ENCODE assay signal across 15 cellular contexts in the genomic region with DNA sequence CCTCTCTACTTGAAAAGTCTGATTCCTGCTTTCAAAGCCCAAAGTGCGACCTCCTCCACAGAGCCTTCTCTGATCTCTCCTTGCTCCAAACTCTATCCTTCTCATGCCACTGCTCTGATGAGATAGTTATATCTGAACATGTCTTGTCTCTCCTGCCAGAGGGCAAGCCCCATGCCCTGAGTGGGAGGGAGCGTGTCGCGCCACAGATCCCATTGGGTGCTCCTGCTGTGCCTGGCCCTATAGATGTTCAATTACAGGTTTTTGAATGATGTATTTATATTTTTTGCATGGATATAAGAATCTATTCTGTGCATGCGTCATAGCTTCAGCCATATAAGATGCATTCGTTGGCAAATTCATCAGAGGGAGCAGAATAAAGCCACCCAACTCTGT. TPM values are rescaled to one million over a fixed set of nuclear protein-coding genes. Genes with fewer than 3 reads are reported as not detected.
DNase-seq lines count a peak whose midpoint lies in the region; ATAC-seq and TF ChIP-seq lines count a peak whose summit lies in the region.
"Had no signal": no experiment of that assay in that cellular context is flagged by ENCODE, and none has a peak within 500 bp of the region (broad histone marks: within the 10 kb centered on the region; RNA-seq: fewer than 3 reads in every experiment).

No MANE protein-coding gene starts in this region.

- no peak for TF ChIP-seq EP300 in sigmoid colon (IDR thresholded peaks at IDR 0.05)

- TF ChIP-seq POLR2A in sigmoid colon (IDR thresholded peaks at IDR 0.05) = no peak

- ATAC-seq in GM23338 (no peak), HG03520 (IDR thresholded peaks at IDR 0.05; ENCODE audit: unreplicated experiment) (no peak), mucosa of descending colon (no peak)
- ATAC-seq: activated naive CD8-positive, alpha-beta T cell treated with anti-CD3 and anti-CD28 coated beads, Interleukin-2, amount 50 U/mL, for 24 hours; natural killer cell treated with Interleukin-12 subunit alpha and Interleukin-12 subunit beta and Interleukin-15 and Interleukin-18, amount 100 ng/mL, for 72 hours had no signal

- H3K27me3 ChIP-seq in GM23338 (ENCODE audit: insufficient read depth) = no peaks in the 10 kb centered on the region
- H3K27me3 ChIP-seq in ascending aorta = no peaks in the 10 kb centered on the region
- H3K27me3 ChIP-seq in hepatocyte = no peaks in the 10 kb centered on the region
- no peaks in the 10 kb centered on the region for H3K27me3 ChIP-seq in sigmoid colon
- peaks cover 15% of the 10 kb centered on the region; the same call in 1 of the 2 replicates for H3K27me3 ChIP-seq in SJCRH30

- no peaks in the 10 kb centered on the region for H3K9me3 Mint-ChIP-seq in GM23338
- H3K9me3 Mint-ChIP-seq: activated naive CD8-positive, alpha-beta T cell treated with anti-CD3 and anti-CD28 coated beads, Interleukin-2, amount 50 U/mL, for 24 hours; activated T-helper 2 cell treated with anti-CD3 and anti-CD28 coated beads, Interferon-gamma antibody, Interleukin-2, Interleukin-4, amounts not matched to agents 10 μg/mL and 5 μg/mL and 100 μg/mL, durations not matched to agents 14 hours and 24 hours and 36 hours; memory B cell; natural killer cell treated with Interleukin-12 subunit alpha and Interleukin-12 subunit beta and Interleukin-15 and Interleukin-18, amount 100 ng/mL, for 72 hours had no signal

- 90% methylated on average over 6 of the region's 6 CpGs for WGBS in hepatocyte (ENCODE audit: low lambda C conversion rate, missing lambda C conversion rate)
- 92 to 96% methylated on average over 6 of the region's 6 CpGs for WGBS in sigmoid colon, 2 donors

- H3K9me3 ChIP-seq in ascending aorta (no peaks in the 10 kb centered on the region), hepatocyte (ENCODE audit: low read depth) (no peaks in the 10 kb centered on the region), sigmoid colon (no peaks in the 10 kb centered on the region), SJCRH30 (replicated peaks) (no peaks in the 10 kb centered on the region), mucosa of descending colon (no peaks in the 10 kb centered on the region)
- H3K9me3 ChIP-seq: heart left ventricle had no signal

- H4K20me1 ChIP-seq in GM23338 (replicated peaks; ENCODE audit: insufficient read depth) (no peaks in the 10 kb centered on the region), hepatocyte (ENCODE audit: insufficient read depth, poor library complexity, severe bottlenecking) (no peaks in the 10 kb centered on the region)

- H3K79me2 ChIP-seq in GM23338 (replicated peaks; ENCODE audit: insufficient read depth) (no peaks in the 10 kb centered on the region), hepatocyte (no peaks in the 10 kb centered on the region)

- H3K27me3 Mint-ChIP-seq in GM23338 (ENCODE audit: insufficient read depth, low read depth, poor library complexity) = peaks cover 27% of the 10 kb centered on the region

- no peak overlapping the region for H3K4me3 Mint-ChIP-seq in GM23338
- H3K4me3 Mint-ChIP-seq: activated naive CD8-positive, alpha-beta T cell treated with anti-CD3 and anti-CD28 coated beads, Interleukin-2, amount 50 U/mL, for 24 hours; memory B cell; natural killer cell treated with Interleukin-12 subunit alpha and Interleukin-12 subunit beta and Interleukin-15 and Interleukin-18, amount 100 ng/mL, for 72 hours had no signal

- peaks cover 58% of the 10 kb centered on the region for H3K4me1 Mint-ChIP-seq in GM23338
- H3K4me1 Mint-ChIP-seq: activated naive CD8-positive, alpha-beta T cell treated with anti-CD3 and anti-CD28 coated beads, Interleukin-2, amount 50 U/mL, for 24 hours had no signal

- intact Hi-C loops in ascending aorta (cut with DNase I) (no loop called here), sigmoid colon (cut with DNase I) (no loop called here), mucosa of descending colon (cut with DNase I, micrococcal nuclease) (no loop called here)

- H3K36me3 Mint-ChIP-seq in GM23338 (ENCODE audit: low read depth) = no peaks in the 10 kb centered on the region
- H3K36me3 Mint-ChIP-seq: memory B cell; natural killer cell treated with Interleukin-12 subunit alpha and Interleukin-12 subunit beta and Interleukin-15 and Interleukin-18, amount 100 ng/mL, for 72 hours had no signal

- peaks cover 30% of the 10 kb centered on the region for H3K4me1 ChIP-seq in GM23338 (ENCODE audit: insufficient read depth)
- H3K4me1 ChIP-seq in ascending aorta = peaks cover 7 to 11% of the 10 kb centered on the region in 2 donors
- H3K4me1 ChIP-seq in hepatocyte (ENCODE audit: insufficient read depth) = peaks cover 8% of the 10 kb centered on the region
- peaks cover 0 to 28% (median 11%) of the 10 kb centered on the region in 4 donors for H3K4me1 ChIP-seq in sigmoid colon
- H3K4me1 ChIP-seq in SJCRH30 = no peaks in the 10 kb centered on the region
- H3K4me1 ChIP-seq in mucosa of descending colon (ENCODE audit: low read depth) = no peaks in the 10 kb centered on the region

- H3K9me2 ChIP-seq in GM23338 (ENCODE audit: insufficient read depth) (no peaks in the 10 kb centered on the region), hepatocyte (replicated peaks; ENCODE audit: insufficient read depth) (no peaks in the 10 kb centered on the region)

- TF ChIP-seq CTCF in GM23338 (conservative IDR thresholded peaks at IDR 0.05; ENCODE audit: low read depth in 2 of 2) = no peak
- no peak for TF ChIP-seq CTCF in ascending aorta (IDR thresholded peaks at IDR 0.05)
- no peak for TF ChIP-seq CTCF in hepatocyte (IDR thresholded peaks at IDR 0.05; ENCODE audit: poor library complexity)
- no peak for TF ChIP-seq CTCF in sigmoid colon (IDR thresholded peaks at IDR 0.05)
- TF ChIP-seq CTCF in mucosa of descending colon (IDR thresholded peaks at IDR 0.05) = no peak

- H3K36me3 ChIP-seq in GM23338 (ENCODE audit: insufficient read depth) (no peaks in the 10 kb centered on the region), ascending aorta (no peaks in the 10 kb centered on the region), hepatocyte (replicated peaks; ENCODE audit: insufficient read depth, low read depth) (no peaks in the 10 kb centered on the region), sigmoid colon (no peaks in the 10 kb centered on the region), SJCRH30 (no peaks in the 10 kb centered on the region), mucosa of descending colon (ENCODE audit: low read depth) (no peaks in the 10 kb centered on the region)
- H3K36me3 ChIP-seq: heart left ventricle had no signal

- H3K4me3 ChIP-seq in GM23338 (no peak overlapping the region), ascending aorta (no peak overlapping the region), hepatocyte (no peak overlapping the region), sigmoid colon (no peak overlapping the region), SJCRH30 (no peak overlapping the region), mucosa of descending colon (no peak overlapping the region)
- H3K4me3 ChIP-seq: heart left ventricle had no signal

- H3K4me2 ChIP-seq in GM23338 (peak overlapping the region; percentile 73), hepatocyte (no peak overlapping the region)

- DNase-seq in GM23338 (ENCODE audit: low spot score) (no peak), ascending aorta (ENCODE audit: low spot score in 2 of 2) (no peak), hepatocyte (ENCODE audit: low spot score) (no peak), sigmoid colon (no peak), SJCRH30 (no peak), NCI-H1417 (lab: John Stamatoyannopoulos, UW) (no peak), mucosa of descending colon (no peak)
- DNase-seq: activated CD4-positive, alpha-beta T cell treated with anti-CD3 and anti-CD28 coated beads for 4 hours; activated naive CD8-positive, alpha-beta T cell treated with anti-CD3 and anti-CD28 coated beads, Interleukin-2, amount 50 U/mL, for 24 hours; DND-41 had no signal

- no peak overlapping the region for H2AFZ ChIP-seq in GM23338
- no peak overlapping the region for H2AFZ ChIP-seq in hepatocyte

- no peak overlapping the region for H3K27ac ChIP-seq in GM23338 (ENCODE audit: low read depth)
- peak overlapping the region; percentile 39 to 51 for H3K27ac ChIP-seq in ascending aorta
- H3K27ac ChIP-seq in hepatocyte = peak overlapping the region; percentile 53
- H3K27ac ChIP-seq in sigmoid colon = peak overlapping the region; percentile 9 to 56 (median 33)
- no peak overlapping the region for H3K27ac ChIP-seq in SJCRH30

- no peaks in the 10 kb centered on the region for H3F3A ChIP-seq in GM23338 (replicated peaks; ENCODE audit: low read depth)

- H3K27ac Mint-ChIP-seq in GM23338 = no peak overlapping the region
- H3K27ac Mint-ChIP-seq: activated naive CD8-positive, alpha-beta T cell treated with anti-CD3 and anti-CD28 coated beads, Interleukin-2, amount 50 U/mL, for 24 hours; activated T-helper 2 cell treated with anti-CD3 and anti-CD28 coated beads, Interferon-gamma antibody, Interleukin-2, Interleukin-4, amounts not matched to agents 10 μg/mL and 5 μg/mL and 100 μg/mL, durations not matched to agents 14 hours and 24 hours and 36 hours; memory B cell; natural killer cell treated with Interleukin-12 subunit alpha and Interleukin-12 subunit beta and Interleukin-15 and Interleukin-18, amount 100 ng/mL, for 72 hours had no signal

TF ChIP-seq in GM23338, 12 proteins besides CTCF, POLR2A, EP300 and RAD21:
- TF ChIP-seq JUNB (IDR thresholded peaks at IDR 0.05; ENCODE audit: unreplicated experiment) = no peak
- no peak for TF ChIP-seq ZNF114 (CRISPR knock-in tag; IDR thresholded peaks at IDR 0.05)
TF ChIP-seq in GM23338: peak in this region for 0.

RNA-seq across cellular contexts. Expression of gene CORO2B, which starts 20.4 kb away (rescaled TPM):
- total RNA-seq in GM23338 (2014; rRNA removed; shearing (Covaris generic)) = 2.8 and 4.6 TPM in 2 replicates
- polyA plus RNA-seq in GM23338 (2016; fragmentation: Nextera tagmentation; extraction: Ambion mirVana) = 1.4 and 1.6 TPM in 2 replicates
- 11.0 TPM for total RNA-seq in ascending aorta
- 1.2 and 2.9 TPM in 2 replicates for total RNA-seq in hepatocyte
- polyA plus RNA-seq in hepatocyte = 4.6 and 5.1 TPM in 2 replicates
- 1 to 10 TPM; 3.1 to 3.9 (median 3.8) TPM for total RNA-seq in sigmoid colon
- 1 to 10 TPM in 2 of 3 donors, under 1 TPM in 1; 0.46 to 2.5 (median 1.2) TPM for polyA plus RNA-seq in sigmoid colon
- not detected in 2 replicates for total RNA-seq in SJCRH30 (2014; rRNA removed; shearing (Covaris generic))
- total RNA-seq in mucosa of descending colon = 1 to 10 TPM; 1.3 to 4.7 (median 1.9) TPM
- total RNA-seq: natural killer cell treated with Interleukin-12 subunit alpha and Interleukin-12 subunit beta and Interleukin-15 and Interleukin-18, amount 100 ng/mL, for 72 hours had no signal

Comparison
In these comparisons a context has a peak if more than half of its experiments do, and no peak if none do; other contexts are left out.
1. H3K27ac ChIP-seq: peak in ascending aorta (2 of 2), hepatocyte (single experiment) and sigmoid colon (4 of 4); none in GM23338 (single experiment) and SJCRH30 (single experiment).